1 cellular context compared by ENCODE assay signal in genomic region chr5:10601246-10602030, GRCh38.
TF ChIP-seq lines count a peak whose summit lies in the region.

No MANE protein-coding gene starts in this region.

TF ChIP-seq in K562, 482 proteins besides CTCF, POLR2A, EP300 and RAD21 (continued from another document):
- TF ChIP-seq ARID3B (CRISPR knock-in tag; IDR thresholded peaks at IDR 0.05; ENCODE audit: borderline replicate concordance), result 0 out of 2 replicates have a peak, but pooled peaks have one; percentile 48
- TF ChIP-seq THAP12 (CRISPR knock-in tag; IDR thresholded peaks at IDR 0.05), result no peak
- peak; percentile 25; the same call in 1 of the 2 replicates for TF ChIP-seq MAFK (IDR thresholded peaks at IDR 0.05; ENCODE audit: low read length)
- TF ChIP-seq RREB1 (CRISPR knock-in tag; IDR thresholded peaks at IDR 0.05), result 0 out of 2 replicates have a peak, but pooled peaks have one; percentile 18
- TF ChIP-seq ZNF551 (CRISPR knock-in tag; IDR thresholded peaks at IDR 0.05), result no peak
- TF ChIP-seq GABPB2 (CRISPR knock-in tag; conservative IDR thresholded peaks at IDR 0.05), result no peak
- TF ChIP-seq CXXC5 (CRISPR knock-in tag; IDR thresholded peaks at IDR 0.05), result peak; percentile 63; the same call in 1 of the 2 replicates
- TF ChIP-seq USF1 (CRISPR knock-in tag; IDR thresholded peaks at IDR 0.05), result no peak
- 0 out of 2 replicates have a peak, but pooled peaks have one; percentile 10 for TF ChIP-seq MBD2 (IDR thresholded peaks at IDR 0.05; ENCODE audit: borderline replicate concordance, low read depth)
- no peak for TF ChIP-seq TARDBP (IDR thresholded peaks at IDR 0.05)
- TF ChIP-seq NR1H2 (CRISPR knock-in tag; IDR thresholded peaks at IDR 0.05), result no peak
